Comparison of ENCODE assay signal across 9 cellular contexts in the genomic region with DNA sequence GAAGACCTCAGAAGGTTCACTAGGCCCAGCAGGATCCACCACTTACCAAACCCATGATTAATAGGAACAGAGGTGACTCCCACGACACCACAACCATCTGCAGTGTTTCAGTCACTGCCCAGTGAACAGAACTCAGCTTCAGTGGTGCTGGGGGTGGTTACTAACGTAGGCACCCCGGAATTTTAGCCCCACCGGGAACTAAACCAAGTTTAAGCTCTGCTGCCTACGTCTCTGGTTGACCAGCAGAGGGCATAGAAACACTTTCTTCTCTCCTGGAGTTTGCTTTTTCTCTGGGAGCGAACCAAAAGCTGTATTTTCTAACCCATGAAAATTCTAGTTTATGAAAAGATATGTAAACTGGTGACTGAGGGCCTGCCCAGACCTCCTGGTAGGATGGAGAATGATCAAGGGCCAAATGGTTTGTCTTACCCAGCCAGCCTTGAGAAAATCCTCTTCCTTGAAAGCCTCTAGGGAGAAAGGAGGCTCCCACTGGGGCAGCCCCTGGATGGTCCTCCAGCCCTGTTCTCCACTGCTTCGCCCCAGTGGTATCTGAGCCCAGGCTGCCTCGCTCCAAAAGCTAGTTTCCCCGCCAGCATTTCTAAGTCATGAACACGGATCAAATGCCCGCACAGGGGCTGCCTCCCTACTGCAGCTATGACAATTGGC.
A peak's percentile ranks its signal among the peaks of the same experiment; 100 is the strongest.
DNase-seq lines count a peak whose midpoint lies in the region; ATAC-seq and TF ChIP-seq lines count a peak whose summit lies in the region.
"Had no signal": no experiment of that assay in that cellular context is flagged by ENCODE, and none has a peak within 500 bp of the region (broad histone marks: within the 10 kb centered on the region; RNA-seq: fewer than 3 reads in every experiment).

No MANE protein-coding gene starts in this region.

- H3K36me3 ChIP-seq in DND-41 (ENCODE audit: insufficient read depth, low read length) = no peaks in the 10 kb centered on the region
- H3K36me3 ChIP-seq in iPS DF 6.9 (ENCODE audit: control insufficient read depth, insufficient read depth, low read length) = no peaks in the 10 kb centered on the region
- no peaks in the 10 kb centered on the region for H3K36me3 ChIP-seq in testis (ENCODE audit: low read depth, missing control alignments)

- no CpG with 5 or more reads among the region's 11 CpGs for WGBS in iPS DF 6.9 (ENCODE audit: insufficient coverage, insufficient read length)
- 37 to 55% methylated on average over 7 to 11 of the region's 11 CpGs for WGBS in testis, 2 donors

- peaks cover 24% of the 10 kb centered on the region for H3K4me1 ChIP-seq in DND-41 (ENCODE audit: insufficient read depth, low read length)
- no peaks in the 10 kb centered on the region for H3K4me1 ChIP-seq in iPS DF 6.9 (ENCODE audit: control insufficient read depth, insufficient read depth, low read length)
- H3K4me1 ChIP-seq in testis = no peaks in the 10 kb centered on the region

- H3K9me3 Mint-ChIP-seq in activated naive CD8-positive, alpha-beta T cell treated with anti-CD3 and anti-CD28 coated beads, Interleukin-2, amount 50 U/mL, for 24 hours = no peaks in the 10 kb centered on the region
- H3K9me3 Mint-ChIP-seq: naive thymus-derived CD8-positive, alpha-beta T cell had no signal

- TF ChIP-seq CTCF in DND-41 (IDR thresholded peaks at IDR 0.05; ENCODE audit: borderline replicate concordance, extremely low read depth, low read length, poor library complexity, severe bottlenecking) (peak; percentile 81), WI38 (IDR thresholded peaks at IDR 0.05; ENCODE audit: low read depth, low read length) (peak; percentile 79), testis (IDR thresholded peaks at IDR 0.05) (peak; percentile 27 to 62 (median 50))

- intact Hi-C loops in testis (cut with DNase I; ENCODE audit: low total_unique reads) = no loop called here

- no peak overlapping the region for H3K9ac ChIP-seq in DND-41 (ENCODE audit: low read depth, low read length)

- no peak for TF ChIP-seq POLR2A in testis (IDR thresholded peaks at IDR 0.05)

- no peak overlapping the region for H3K4me3 ChIP-seq in DND-41 (ENCODE audit: low read depth in 1 of 2, low read length in 2 of 2)
- H3K4me3 ChIP-seq in WI38 (ENCODE audit: low read depth, low read length) = no peak overlapping the region
- no peak overlapping the region for H3K4me3 ChIP-seq in iPS DF 6.9 (ENCODE audit: low read length)
- no peak overlapping the region for H3K4me3 ChIP-seq in testis

- H3K9me3 ChIP-seq in DND-41 (ENCODE audit: insufficient read depth, low read length, severe bottlenecking) = no peaks in the 10 kb centered on the region
- no peaks in the 10 kb centered on the region for H3K9me3 ChIP-seq in iPS DF 6.9 (ENCODE audit: control insufficient read depth, insufficient read depth, low read length)
- H3K9me3 ChIP-seq in testis = no peaks in the 10 kb centered on the region

- H3K27ac Mint-ChIP-seq in activated naive CD8-positive, alpha-beta T cell treated with anti-CD3 and anti-CD28 coated beads, Interleukin-2, amount 50 U/mL, for 24 hours = no peak overlapping the region
- H3K27ac Mint-ChIP-seq: naive thymus-derived CD8-positive, alpha-beta T cell had no signal

- H3K27me3 Mint-ChIP-seq in activated naive CD8-positive, alpha-beta T cell treated with anti-CD3 and anti-CD28 coated beads, Interleukin-2, amount 50 U/mL, for 24 hours = peaks cover 14% of the 10 kb centered on the region

- H3K36me3 Mint-ChIP-seq in activated naive CD8-positive, alpha-beta T cell treated with anti-CD3 and anti-CD28 coated beads, Interleukin-2, amount 50 U/mL, for 24 hours (ENCODE audit: low read depth) = no peaks in the 10 kb centered on the region
- H3K36me3 Mint-ChIP-seq: naive thymus-derived CD8-positive, alpha-beta T cell had no signal

- H3K4me2 ChIP-seq in DND-41 (ENCODE audit: insufficient read depth, low read length) = no peak overlapping the region

- no peak overlapping the region for H3K4me3 Mint-ChIP-seq in activated naive CD8-positive, alpha-beta T cell treated with anti-CD3 and anti-CD28 coated beads, Interleukin-2, amount 50 U/mL, for 24 hours
- H3K4me3 Mint-ChIP-seq: naive thymus-derived CD8-positive, alpha-beta T cell had no signal

- no peaks in the 10 kb centered on the region for H4K20me1 ChIP-seq in DND-41 (ENCODE audit: insufficient read depth, low read length)

- H3K27ac ChIP-seq in DND-41 (ENCODE audit: low read length) = no peak overlapping the region
- no peak overlapping the region for H3K27ac ChIP-seq in iPS DF 6.9 (ENCODE audit: low read length)
- no peak overlapping the region for H3K27ac ChIP-seq in testis

- H2AFZ ChIP-seq in DND-41 (ENCODE audit: low read depth, low read length) = no peak overlapping the region

- no peaks in the 10 kb centered on the region for H3K27me3 ChIP-seq in DND-41 (ENCODE audit: insufficient read depth, low read length, poor library complexity)
- no peaks in the 10 kb centered on the region for H3K27me3 ChIP-seq in iPS DF 6.9 (ENCODE audit: control insufficient read depth, insufficient read depth, low read length)
- H3K27me3 ChIP-seq in testis = no peaks in the 10 kb centered on the region

- ATAC-seq in DND-41 (ENCODE audit: insufficient read depth, low read depth) (no peak), HG03025 (IDR thresholded peaks at IDR 0.05; ENCODE audit: low FRiP score, unreplicated experiment) (no peak)
- no peak for ATAC-seq in activated naive CD8-positive, alpha-beta T cell treated with anti-CD3 and anti-CD28 coated beads, Interleukin-2, amount 50 U/mL, for 24 hours
- ATAC-seq: naive thymus-derived CD8-positive, alpha-beta T cell had no signal

- peaks cover 25% of the 10 kb centered on the region for H3K4me1 Mint-ChIP-seq in activated naive CD8-positive, alpha-beta T cell treated with anti-CD3 and anti-CD28 coated beads, Interleukin-2, amount 50 U/mL, for 24 hours

- no peaks in the 10 kb centered on the region for H3K79me2 ChIP-seq in DND-41 (ENCODE audit: insufficient read depth, low read length)

- no peak for DNase-seq in DND-41
- DNase-seq in HT1080 (ENCODE audit: low read depth) = peak; percentile 39
- DNase-seq in iPS DF 6.9 (ENCODE audit: low read depth, low spot score) = peak; percentile 13
- no peak for DNase-seq in testis
- DNase-seq in activated effector memory CD4-positive, alpha-beta T cell treated with Interleukin-2 at 50 U/mL for 16 hours = no peak
- DNase-seq in activated naive CD8-positive, alpha-beta T cell treated with anti-CD3 and anti-CD28 coated beads, Interleukin-2, amount 50 U/mL, for 24 hours = no peak

Comparison
In these comparisons a context has a peak if more than half of its experiments do, and no peak if none do; other contexts are left out.
1. DNase-seq: peak in HT1080 (single experiment) and iPS DF 6.9 (single experiment); none in DND-41 (single experiment), testis (single experiment), activated effector memory CD4-positive, alpha-beta T cell treated with Interleukin-2 at 50 U/mL for 16 hours (single experiment) and activated naive CD8-positive, alpha-beta T cell treated with anti-CD3 and anti-CD28 coated beads, Interleukin-2, amount 50 U/mL, for 24 hours (single experiment).
2. Peak in every context shown above with its lines, with median percentiles within 50 percentile points of each other: CTCF ChIP-seq.